ENCODE assay signal across 34 cellular contexts in genomic region chr7:44162179-44162578, GRCh38. TPM values are rescaled to one million over a fixed set of nuclear protein-coding genes. Genes with fewer than 3 reads are reported as not detected.
DNase-seq lines count a peak whose midpoint lies in the region; ATAC-seq and TF ChIP-seq lines count a peak whose summit lies in the region.
"Had no signal": no experiment of that assay in that cellular context is flagged by ENCODE, and none has a peak within 500 bp of the region (broad histone marks: within the 10 kb centered on the region; RNA-seq: fewer than 3 reads in every experiment).

No MANE protein-coding gene starts in this region.

- no peak overlapping the region; the same call in 1 of the 2 replicates for H4K91ac ChIP-seq in IMR-90 (ENCODE audit: insufficient read depth, low read depth, low read length)

- POLR2A ChIA-PET in IMR-90 (lab: Charles Lee; ENCODE audit: unreplicated experiment) = no interaction called here

- H3K9me1 ChIP-seq in IMR-90 (ENCODE audit: insufficient read depth, low read length) = peaks cover 7% of the 10 kb centered on the region; the same call in 1 of the 2 replicates

- no peak overlapping the region for H4K5ac ChIP-seq in IMR-90 (ENCODE audit: low read depth, low read length)

- H3K36me3 ChIP-seq in IMR-90 (ENCODE audit: control insufficient read depth, insufficient read depth, low read length) = no peaks in the 10 kb centered on the region
- H3K36me3 ChIP-seq in effector memory CD4-positive, alpha-beta T cell (ENCODE audit: control insufficient read depth, insufficient read depth, low read length) = no peaks in the 10 kb centered on the region
- H3K36me3 ChIP-seq: adrenal gland; BLaER1 treated with 17β-estradiol and CSF1 and Interleukin-3, amounts not matched to agents 10 nM and 100 nM; brain microvascular endothelial cell; heart left ventricle; pancreas; right atrium auricular region; upper lobe of left lung had no signal

- H2AFZ ChIP-seq in IMR-90 (replicated peaks; ENCODE audit: low read length, poor library complexity) = no peak overlapping the region

- no peak overlapping the region; the same call in 1 of the 2 replicates for H2BK120ac ChIP-seq in IMR-90 (ENCODE audit: low read depth, low read length)

- peaks cover 29% of the 10 kb centered on the region for H3K4me1 Mint-ChIP-seq in osteocyte (ENCODE audit: unreplicated experiment)
- H3K4me1 Mint-ChIP-seq: stimulated activated effector memory CD8-positive, alpha-beta T cell treated with anti-CD3 and anti-CD28 coated beads, Interleukin-12 subunit alpha, Interleukin-12 subunit beta, amount 100 ng/mL, for 72 hours had no signal

- H3K27ac Mint-ChIP-seq in osteocyte (ENCODE audit: unreplicated experiment) = no peak overlapping the region
- H3K27ac Mint-ChIP-seq: activated CD8-positive, alpha-beta T cell treated with anti-CD3 and anti-CD28 coated beads, Interleukin-2, amount 10 ng/mL, durations not matched to agents 7 days and 5 days; stimulated activated effector memory CD8-positive, alpha-beta T cell treated with anti-CD3 and anti-CD28 coated beads, Interleukin-12 subunit alpha, Interleukin-12 subunit beta, amount 100 ng/mL, for 72 hours had no signal

- H3K18ac ChIP-seq in IMR-90 (ENCODE audit: low read depth, low read length) = peak overlapping the region; percentile 64; the same call in 1 of the 2 replicates

- no peak overlapping the region for H3K4me3 Mint-ChIP-seq in osteocyte (ENCODE audit: unreplicated experiment)
- H3K4me3 Mint-ChIP-seq: activated CD8-positive, alpha-beta T cell treated with anti-CD3 and anti-CD28 coated beads, Interleukin-2, amount 10 ng/mL, durations not matched to agents 7 days and 5 days; naive B cell; stimulated activated effector memory CD8-positive, alpha-beta T cell treated with anti-CD3 and anti-CD28 coated beads, Interleukin-12 subunit alpha, Interleukin-12 subunit beta, amount 100 ng/mL, for 72 hours had no signal

- H3K56ac ChIP-seq in IMR-90 (ENCODE audit: extremely low read depth, insufficient read depth, low read length) = no peak overlapping the region

- no peak for ATAC-seq in IMR-90 (ENCODE audit: low read depth)
- ATAC-seq: activated CD8-positive, alpha-beta T cell treated with anti-CD3 and anti-CD28 coated beads, Interleukin-2, amount 10 ng/mL, durations not matched to agents 7 days and 5 days; HCT116; heart left ventricle; stimulated activated effector memory CD8-positive, alpha-beta T cell treated with anti-CD3 and anti-CD28 coated beads, Interleukin-12 subunit alpha, Interleukin-12 subunit beta, amount 100 ng/mL, for 72 hours had no signal

- H3K4me1 ChIP-seq in IMR-90 (ENCODE audit: control insufficient read depth, insufficient read depth, low read length) = peaks cover 8% of the 10 kb centered on the region
- no peaks in the 10 kb centered on the region for H3K4me1 ChIP-seq in effector memory CD4-positive, alpha-beta T cell (ENCODE audit: control insufficient read depth, insufficient read depth, low read length, poor library complexity, severe bottlenecking)
- H3K4me1 ChIP-seq: adrenal gland, foreskin keratinocyte, pancreas had no signal

- peak overlapping the region; percentile 71 for H2BK20ac ChIP-seq in IMR-90 (ENCODE audit: low read depth, low read length)

- H3K27me3 Mint-ChIP-seq in osteocyte (ENCODE audit: unreplicated experiment) = peaks cover 23% of the 10 kb centered on the region
- H3K27me3 Mint-ChIP-seq: naive B cell had no signal

- CTCF ChIA-PET in IMR-90 (lab: Yijun Ruan, JAX) = no interaction called here

- no peaks in the 10 kb centered on the region for H3K9me3 ChIP-seq in IMR-90 (ENCODE audit: control insufficient read depth, insufficient read depth, low read length)
- H3K9me3 ChIP-seq in effector memory CD4-positive, alpha-beta T cell (ENCODE audit: control insufficient read depth, low read length) = no peaks in the 10 kb centered on the region
- H3K9me3 ChIP-seq: adrenal gland, heart left ventricle, pancreas, right atrium auricular region, upper lobe of left lung had no signal

- intact Hi-C loops in IMR-90 (cut with micrococcal nuclease) = no loop called here

- H2AK5ac ChIP-seq in IMR-90 (ENCODE audit: low read depth, low read length) = peak overlapping the region; percentile 83

- no peaks in the 10 kb centered on the region for H3K79me1 ChIP-seq in IMR-90 (ENCODE audit: low read depth in 1 of 2, low read length in 2 of 2)

- dilution Hi-C loops in IMR-90 (cut with HindIII; ENCODE audit: low sequenced_read_pairs, unreplicated experiment) = no loop called here

- peaks cover under 1% of the 10 kb centered on the region for H3K27me3 ChIP-seq in IMR-90 (ENCODE audit: control insufficient read depth, insufficient read depth, low read length)
- H3K27me3 ChIP-seq in effector memory CD4-positive, alpha-beta T cell (replicated peaks; ENCODE audit: control insufficient read depth, insufficient read depth, low read length, poor library complexity, severe bottlenecking) = no peaks in the 10 kb centered on the region
- H3K27me3 ChIP-seq: adrenal gland; BLaER1 treated with 17β-estradiol and CSF1 and Interleukin-3, amounts not matched to agents 10 nM and 100 nM; brain microvascular endothelial cell; heart left ventricle; pancreas; right atrium auricular region; upper lobe of left lung had no signal

- H3K27ac ChIP-seq in IMR-90 (ENCODE audit: insufficient read depth, low read length) = no peak overlapping the region
- no peak overlapping the region for H3K27ac ChIP-seq in effector memory CD4-positive, alpha-beta T cell (ENCODE audit: insufficient read depth, low read length, poor library complexity, severe bottlenecking)
- H3K27ac ChIP-seq: adrenal gland; BLaER1 treated with 17β-estradiol and CSF1 and Interleukin-3, amounts not matched to agents 10 nM and 100 nM; brain microvascular endothelial cell; epithelial cell of prostate; foreskin keratinocyte; heart left ventricle; KMS-11; pancreas; right atrium auricular region; RWPE1; upper lobe of left lung had no signal

- TF ChIP-seq CTCF in IMR-90 (conservative IDR thresholded peaks at IDR 0.05; ENCODE audit: low read depth, low read length) (no peak), osteocyte (IDR thresholded peaks at IDR 0.05) (no peak)

- H3K14ac ChIP-seq in IMR-90 (replicated peaks; ENCODE audit: low read depth, low read length) = no peak overlapping the region

- TF ChIP-seq POLR2A in IMR-90 (IDR thresholded peaks at IDR 0.05; ENCODE audit: low read depth, low read length) = no peak

- H4K20me1 ChIP-seq in IMR-90 (ENCODE audit: insufficient read depth, low read length) = no peaks in the 10 kb centered on the region
- H4K20me1 ChIP-seq: BLaER1 treated with 17β-estradiol and CSF1 and Interleukin-3, amounts not matched to agents 10 nM and 100 nM had no signal

- H2AK9ac ChIP-seq in IMR-90 (replicated peaks; ENCODE audit: low read depth, low read length, poor library complexity) = no peak overlapping the region

- H3K23ac ChIP-seq in IMR-90 (ENCODE audit: low read depth, low read length) = peak overlapping the region; percentile 32; the same call in 1 of the 2 replicates

- peaks cover 6% of the 10 kb centered on the region for H3K9me3 Mint-ChIP-seq in osteocyte (ENCODE audit: unreplicated experiment)
- H3K9me3 Mint-ChIP-seq: stimulated activated effector memory CD8-positive, alpha-beta T cell treated with anti-CD3 and anti-CD28 coated beads, Interleukin-12 subunit alpha, Interleukin-12 subunit beta, amount 100 ng/mL, for 72 hours had no signal

- no peak overlapping the region for H3K4me3 ChIP-seq in IMR-90 (ENCODE audit: insufficient read depth, low read depth, low read length)
- no peak overlapping the region for H3K4me3 ChIP-seq in effector memory CD4-positive, alpha-beta T cell (ENCODE audit: insufficient read depth, low read depth, low read length, poor library complexity, severe bottlenecking)
- H3K4me3 ChIP-seq: adrenal gland; BLaER1 treated with 17β-estradiol and CSF1 and Interleukin-3, amounts not matched to agents 10 nM and 100 nM; heart left ventricle; pancreas; right atrium auricular region; upper lobe of left lung had no signal

- no TSS peak for BruUV-seq in IMR-90 (replicated peaks; lab: Mats Ljungman, UMichigan)

- H3K4me2 ChIP-seq in IMR-90 (ENCODE audit: low read depth, low read length) = no peak overlapping the region
- H3K4me2 ChIP-seq: BLaER1 treated with 17β-estradiol and CSF1 and Interleukin-3, amounts not matched to agents 10 nM and 100 nM; KMS-11 had no signal

- TF ChIP-seq RAD21 in IMR-90 (IDR thresholded peaks at IDR 0.05; ENCODE audit: low read length) = no peak

- H3K36me3 Mint-ChIP-seq in osteocyte (ENCODE audit: unreplicated experiment) = no peaks in the 10 kb centered on the region
- H3K36me3 Mint-ChIP-seq: stimulated activated effector memory CD8-positive, alpha-beta T cell treated with anti-CD3 and anti-CD28 coated beads, Interleukin-12 subunit alpha, Interleukin-12 subunit beta, amount 100 ng/mL, for 72 hours had no signal

- peak; percentile 18 for DNase-seq in EL
- DNase-seq in IMR-90 = no peak
- DNase-seq in fibroblast of peridontal ligament (ENCODE audit: extremely low read depth) = peak; percentile 5
- DNase-seq in mesenteric fat pad (ENCODE audit: low spot score) = peak; percentile 71
- DNase-seq in NCI-H1417 (lab: John Stamatoyannopoulos, UW) = no peak
- DNase-seq in osteocyte (ENCODE audit: extremely low spot score, unreplicated experiment) = no peak
- DNase-seq in effector memory CD4-positive, alpha-beta T cell = no peak
- DNase-seq: activated CD8-positive, alpha-beta T cell treated with anti-CD3 and anti-CD28 coated beads, Interleukin-2, amount 10 ng/mL, durations not matched to agents 7 days and 5 days; adrenal gland; brain microvascular endothelial cell; DMS79; GF-D8; heart left ventricle; kidney glomerular epithelial cell; mesendoderm; naive B cell; NCI-H1436 treated with DMSO at 0.1 percent for 48 hours; NCI-H2107; NCI-H82; stimulated activated CD4-positive, alpha-beta T cell treated with anti-CD3 and anti-CD28 coated beads, Interleukin-12 subunit alpha, Interleukin-12 subunit beta, amount 100 ng/mL, for 4 hours; stimulated activated CD4-positive, alpha-beta T cell treated with anti-CD3 and anti-CD28 coated beads, Interleukin-4, amount 100 ng/mL, for 24 hours; substantia nigra had no signal

- peak overlapping the region; percentile 35; the same call in 1 of the 2 replicates for H3K4ac ChIP-seq in IMR-90 (ENCODE audit: low read depth, low read length)

- WGBS in IMR-90 (ENCODE audit: extremely low coverage in 2 of 2, insufficient read length in 1 of 2), 2 experiments = no CpG with 5 or more reads among the region's 4 CpGs

- no peak overlapping the region for H3K9ac ChIP-seq in IMR-90 (ENCODE audit: low read depth, low read length)
- H3K9ac ChIP-seq: BLaER1 treated with 17β-estradiol and CSF1 and Interleukin-3, amounts not matched to agents 10 nM and 100 nM; KMS-11 had no signal

- H4K8ac ChIP-seq in IMR-90 (ENCODE audit: low read depth in 2 of 2, low read length in 2 of 2) = 0 out of 4 replicates have a peak overlapping the region, but pooled peaks of 1 of the 2 experiments have one; percentile 62

- H2BK5ac ChIP-seq in IMR-90 (ENCODE audit: low read depth, low read length, poor library complexity, severe bottlenecking) = peak overlapping the region; percentile 14

- in situ Hi-C loops in IMR-90 (cut with MboI; ENCODE audit: low sequenced_read_pairs) = no loop called here

- 0 out of 3 replicates have a peak overlapping the region, but pooled peaks have one; percentile 10 for H2BK15ac ChIP-seq in IMR-90 (ENCODE audit: low read depth, low read length)

RNA-seq across cellular contexts. Expression of gene MYL7, which starts 21.0 kb away (rescaled TPM):
- total RNA-seq in IMR-90 (2012; rRNA removed) (not detected in 2 replicates), mesenteric fat pad (not detected), osteocyte (not detected in 2 replicates)
- 0.24 TPM in 1 of 2 replicates, not detected in the other for polyA plus RNA-seq in IMR-90 (2012; rRNA removed)
- polyA plus RNA-seq in IMR-90 (2012; cell fraction: cytosol; rRNA removed) = not detected in 2 replicates
- 0.40 TPM in 1 of 2 replicates, not detected in the other for polyA plus RNA-seq in IMR-90 (2012; cell fraction: nucleus; rRNA removed; ENCODE audit: low replicate concordance)
- total RNA-seq: activated CD8-positive, alpha-beta T cell treated with anti-CD3 and anti-CD28 coated beads, Interleukin-2, amount 10 ng/mL, durations not matched to agents 7 days and 5 days; adrenal gland; foreskin keratinocyte; T-helper 1 cell treated with Interleukin-12 subunit alpha and Interleukin-12 subunit beta and Interleukin-4 antibody, amounts not matched to agents 30 ng/mL and 1 ng/mL, for 36 hours; upper lobe of left lung had no signal
- polyA plus RNA-seq: AG04450, foreskin keratinocyte had no signal

RNA-seq across cellular contexts. Expression of gene GCK, which starts 27.1 kb away (rescaled TPM):
- total RNA-seq in IMR-90 (2012; rRNA removed) (0.18 and 0.28 TPM in 2 replicates), mesenteric fat pad (0.48 TPM), osteocyte (not detected in 2 replicates)
- 0.07 and 0.14 TPM in 2 replicates for polyA plus RNA-seq in IMR-90 (2012; rRNA removed)
- 0.36 and 0.54 TPM in 2 replicates for polyA plus RNA-seq in IMR-90 (2012; cell fraction: cytosol; rRNA removed)
- 0.05 and 0.21 TPM in 2 replicates for polyA plus RNA-seq in IMR-90 (2012; cell fraction: nucleus; rRNA removed; ENCODE audit: low replicate concordance)
- total RNA-seq: activated CD8-positive, alpha-beta T cell treated with anti-CD3 and anti-CD28 coated beads, Interleukin-2, amount 10 ng/mL, durations not matched to agents 7 days and 5 days; T-helper 1 cell treated with Interleukin-12 subunit alpha and Interleukin-12 subunit beta and Interleukin-4 antibody, amounts not matched to agents 30 ng/mL and 1 ng/mL, for 36 hours had no signal

RNA-seq across cellular contexts. Expression of gene YKT6, which starts 38.6 kb away (rescaled TPM):
- 98.6 and 120 TPM in 2 replicates for total RNA-seq in IMR-90 (2012; rRNA removed)
- 110 and 115 TPM in 2 replicates for polyA plus RNA-seq in IMR-90 (2012; rRNA removed)
- polyA plus RNA-seq in IMR-90 (2012; cell fraction: cytosol; rRNA removed) = 108 and 137 TPM in 2 replicates
- polyA plus RNA-seq in IMR-90 (2012; cell fraction: nucleus; rRNA removed; ENCODE audit: low replicate concordance) = 79.7 and 108 TPM in 2 replicates
- total RNA-seq in mesenteric fat pad = 77.4 TPM
- 89.5 and 106 TPM in 2 replicates for total RNA-seq in osteocyte

RNA-seq across cellular contexts. Expression of gene POLD2, which starts 38.8 kb away (rescaled TPM):
- total RNA-seq in IMR-90 (2012; rRNA removed) = 136 and 163 TPM in 2 replicates
- 142 and 165 TPM in 2 replicates for polyA plus RNA-seq in IMR-90 (2012; rRNA removed)
- 137 and 138 TPM in 2 replicates for polyA plus RNA-seq in IMR-90 (2012; cell fraction: cytosol; rRNA removed)
- 99.1 and 163 TPM in 2 replicates for polyA plus RNA-seq in IMR-90 (2012; cell fraction: nucleus; rRNA removed; ENCODE audit: low replicate concordance)
- total RNA-seq in mesenteric fat pad = 60.2 TPM
- 59.2 and 63.0 TPM in 2 replicates for total RNA-seq in osteocyte

RNA-seq across cellular contexts. Expression of gene AEBP1, which starts 58.0 kb away (rescaled TPM):
- total RNA-seq in IMR-90 (2012; rRNA removed) (1.1 and 1.4 TPM in 2 replicates), mesenteric fat pad (267 TPM), osteocyte (781 and 794 TPM in 2 replicates)
- 5.5 and 5.7 TPM in 2 replicates for polyA plus RNA-seq in IMR-90 (2012; rRNA removed)
- 5.5 and 7.4 TPM in 2 replicates for polyA plus RNA-seq in IMR-90 (2012; cell fraction: cytosol; rRNA removed)
- polyA plus RNA-seq in IMR-90 (2012; cell fraction: nucleus; rRNA removed; ENCODE audit: low replicate concordance) = 21.5 and 34.8 TPM in 2 replicates

Comparison
In these comparisons a context has a peak if more than half of its experiments do, and no peak if none do; other contexts are left out.
1. DNase-seq: peak in EL (single experiment), fibroblast of peridontal ligament (single experiment) and mesenteric fat pad (single experiment); none in IMR-90 (single experiment), NCI-H1417 (0 of 3), osteocyte (single experiment) and effector memory CD4-positive, alpha-beta T cell (0 of 3).